16 cellular contexts compared by ENCODE assay signal in genomic region chr18:48216639-48217280, GRCh38.
DNase-seq lines count a peak whose midpoint lies in the region; ATAC-seq and TF ChIP-seq lines count a peak whose summit lies in the region.
"Had no signal": no experiment of that assay in that cellular context is flagged by ENCODE, and none has a peak within 500 bp of the region (broad histone marks: within the 10 kb centered on the region; RNA-seq: fewer than 3 reads in every experiment).

No MANE protein-coding gene starts in this region.

- CTCF ChIA-PET in activated CD8-positive, alpha-beta T cell treated with anti-CD3 and anti-CD28 coated beads, Interleukin-2, amount 10 ng/mL, durations not matched to agents 7 days and 5 days (lab: Charles Lee) = no interaction called here
- CTCF ChIA-PET in activated CD8-positive, alpha-beta T cell treated with anti-CD3 and anti-CD28 coated beads for 36 hours (lab: Charles Lee) = no interaction called here

- intact Hi-C loops in activated CD8-positive, alpha-beta T cell treated with anti-CD3 and anti-CD28 coated beads for 36 hours (cut with micrococcal nuclease) = no loop called here
- intact Hi-C loops in upper lobe of right lung (cut with DNase I) = no loop called here
- intact Hi-C loops in esophagus muscularis mucosa (cut with DNase I) = no loop called here

- H3K4me3 Mint-ChIP-seq in activated CD8-positive, alpha-beta T cell treated with anti-CD3 and anti-CD28 coated beads, Interleukin-2, amount 10 ng/mL, durations not matched to agents 7 days and 5 days = no peak overlapping the region
- no peak overlapping the region for H3K4me3 Mint-ChIP-seq in activated CD8-positive, alpha-beta T cell treated with anti-CD3 and anti-CD28 coated beads for 36 hours
- H3K4me3 Mint-ChIP-seq: CD4-positive, alpha-beta memory T cell; T-helper 1 cell treated with Interleukin-12 subunit alpha and Interleukin-12 subunit beta and Interleukin-4 antibody, amounts not matched to agents 30 μg/mL and 1 μg/mL, for 36 hours had no signal

- POLR2A ChIA-PET in activated CD8-positive, alpha-beta T cell treated with anti-CD3 and anti-CD28 coated beads, Interleukin-2, amount 10 ng/mL, durations not matched to agents 7 days and 5 days (lab: Charles Lee) = no interaction called here
- POLR2A ChIA-PET in activated CD8-positive, alpha-beta T cell treated with anti-CD3 and anti-CD28 coated beads for 36 hours (lab: Charles Lee) = no interaction called here

- H3K36me3 ChIP-seq in upper lobe of right lung (no peaks in the 10 kb centered on the region), esophagus muscularis mucosa (no peaks in the 10 kb centered on the region)

- TF ChIP-seq EP300 in esophagus muscularis mucosa (IDR thresholded peaks at IDR 0.05) = no peak

- no peak for TF ChIP-seq POLR2A in esophagus muscularis mucosa (IDR thresholded peaks at IDR 0.05; ENCODE audit: low read depth)

- H3K4me3 ChIP-seq in fibroblast of pulmonary artery (replicated peaks; ENCODE audit: low read depth, low read length) (no peak overlapping the region), upper lobe of right lung (no peak overlapping the region), esophagus muscularis mucosa (no peak overlapping the region)
- H3K4me3 ChIP-seq: psoas muscle had no signal

- ATAC-seq in activated CD8-positive, alpha-beta T cell treated with anti-CD3 and anti-CD28 coated beads, Interleukin-2, amount 10 ng/mL, durations not matched to agents 7 days and 5 days = no peak
- ATAC-seq in activated CD8-positive, alpha-beta T cell treated with anti-CD3 and anti-CD28 coated beads for 36 hours = no peak
- ATAC-seq in upper lobe of right lung (peak; percentile 20), GM21723 (IDR thresholded peaks at IDR 0.05; ENCODE audit: unreplicated experiment) (no peak)
- ATAC-seq: psoas muscle had no signal

- H3K4me1 Mint-ChIP-seq in activated CD8-positive, alpha-beta T cell treated with anti-CD3 and anti-CD28 coated beads, Interleukin-2, amount 10 ng/mL, durations not matched to agents 7 days and 5 days (ENCODE audit: low read depth) = no peaks in the 10 kb centered on the region
- H3K4me1 Mint-ChIP-seq in activated CD8-positive, alpha-beta T cell treated with anti-CD3 and anti-CD28 coated beads for 36 hours (ENCODE audit: low read depth) = no peaks in the 10 kb centered on the region
- H3K4me1 Mint-ChIP-seq: CD4-positive, alpha-beta memory T cell had no signal

- H3K4me1 ChIP-seq in upper lobe of right lung (no peaks in the 10 kb centered on the region), esophagus muscularis mucosa (peaks cover 7 to 19% (median 10%) of the 10 kb centered on the region in 4 donors)
- H3K4me1 ChIP-seq: psoas muscle had no signal

- no peak overlapping the region for H3K27ac Mint-ChIP-seq in activated CD8-positive, alpha-beta T cell treated with anti-CD3 and anti-CD28 coated beads, Interleukin-2, amount 10 ng/mL, durations not matched to agents 7 days and 5 days
- no peak overlapping the region for H3K27ac Mint-ChIP-seq in activated CD8-positive, alpha-beta T cell treated with anti-CD3 and anti-CD28 coated beads for 36 hours
- H3K27ac Mint-ChIP-seq: CD4-positive, alpha-beta memory T cell; T-helper 1 cell treated with Interleukin-12 subunit alpha and Interleukin-12 subunit beta and Interleukin-4 antibody, amounts not matched to agents 30 μg/mL and 1 μg/mL, for 36 hours had no signal

- no peak for TF ChIP-seq CTCF in activated CD8-positive, alpha-beta T cell treated with anti-CD3 and anti-CD28 coated beads for 36 hours (IDR thresholded peaks at IDR 0.05)
- TF ChIP-seq CTCF in fibroblast of pulmonary artery (IDR thresholded peaks at IDR 0.05; ENCODE audit: low read length, missing control alignments) (no peak), upper lobe of right lung (IDR thresholded peaks at IDR 0.05) (no peak), esophagus muscularis mucosa (IDR thresholded peaks at IDR 0.05) (no peak)

- H3K9me3 Mint-ChIP-seq in activated CD8-positive, alpha-beta T cell treated with anti-CD3 and anti-CD28 coated beads, Interleukin-2, amount 10 ng/mL, durations not matched to agents 7 days and 5 days (ENCODE audit: insufficient read depth) = no peaks in the 10 kb centered on the region
- no peaks in the 10 kb centered on the region for H3K9me3 Mint-ChIP-seq in activated CD8-positive, alpha-beta T cell treated with anti-CD3 and anti-CD28 coated beads for 36 hours
- H3K9me3 Mint-ChIP-seq: CD4-positive, alpha-beta memory T cell; T-helper 1 cell treated with Interleukin-12 subunit alpha and Interleukin-12 subunit beta and Interleukin-4 antibody, amounts not matched to agents 30 μg/mL and 1 μg/mL, for 36 hours had no signal

- peak; percentile 4 for DNase-seq in activated CD8-positive, alpha-beta T cell treated with anti-CD3 and anti-CD28 coated beads, Interleukin-2, amount 10 ng/mL, durations not matched to agents 7 days and 5 days
- no peak for DNase-seq in activated CD8-positive, alpha-beta T cell treated with anti-CD3 and anti-CD28 coated beads for 36 hours
- DNase-seq in NCI-H345 treated with DMSO at 0.1 percent for 48 hours (lab: John Stamatoyannopoulos, UW; ENCODE audit: unreplicated experiment) (peak; percentile 86), fibroblast of pulmonary artery (ENCODE audit: low read depth) (peak; percentile 27), upper lobe of right lung (no peak), D341Med (ENCODE audit: low spot score) (no peak), esophagus muscularis mucosa (ENCODE audit: extremely low spot score) (no peak)
- DNase-seq: activated CD4-positive, alpha-beta T cell treated with anti-CD3 and anti-CD28 coated beads for 1 hour; activated naive CD4-positive, alpha-beta T cell treated with anti-CD3 and anti-CD28 coated beads, Interleukin-2, amount 50 U/mL, for 16 hours; CD4-positive, alpha-beta memory T cell; effector CD4-positive, alpha-beta T cell; NCI-H526 treated with DMSO at 0.1 percent for 48 hours; psoas muscle; stimulated activated CD4-positive, alpha-beta T cell treated with anti-CD3 and anti-CD28 coated beads, Interleukin-15, amount 100 ng/mL, for 24 hours had no signal

- H3K9me3 ChIP-seq in upper lobe of right lung (no peaks in the 10 kb centered on the region), esophagus muscularis mucosa (no peaks in the 10 kb centered on the region)
- H3K9me3 ChIP-seq: psoas muscle had no signal

- H3K27ac ChIP-seq in upper lobe of right lung (no peak overlapping the region), esophagus muscularis mucosa (replicated peaks in 1 of 4) (peak overlapping the region in 1 of 4 donors; percentile 31)
- H3K27ac ChIP-seq: psoas muscle had no signal

- peaks cover 6% of the 10 kb centered on the region for H3K27me3 Mint-ChIP-seq in activated CD8-positive, alpha-beta T cell treated with anti-CD3 and anti-CD28 coated beads, Interleukin-2, amount 10 ng/mL, durations not matched to agents 7 days and 5 days (ENCODE audit: low read depth)
- H3K27me3 Mint-ChIP-seq in activated CD8-positive, alpha-beta T cell treated with anti-CD3 and anti-CD28 coated beads for 36 hours = no peaks in the 10 kb centered on the region

- H3K27me3 ChIP-seq in upper lobe of right lung = no peaks in the 10 kb centered on the region
- H3K27me3 ChIP-seq in esophagus muscularis mucosa = no peaks in the 10 kb centered on the region

- no peaks in the 10 kb centered on the region for H3K36me3 Mint-ChIP-seq in activated CD8-positive, alpha-beta T cell treated with anti-CD3 and anti-CD28 coated beads, Interleukin-2, amount 10 ng/mL, durations not matched to agents 7 days and 5 days (ENCODE audit: low read depth)
- no peaks in the 10 kb centered on the region for H3K36me3 Mint-ChIP-seq in activated CD8-positive, alpha-beta T cell treated with anti-CD3 and anti-CD28 coated beads for 36 hours (ENCODE audit: low read depth)
- H3K36me3 Mint-ChIP-seq: CD4-positive, alpha-beta memory T cell had no signal

- 78% methylated on average over 10 of the region's 10 CpGs for WGBS in esophagus muscularis mucosa

Comparison
In these comparisons a context has a peak if more than half of its experiments do, and no peak if none do; other contexts are left out.
1. DNase-seq: peak in activated CD8-positive, alpha-beta T cell treated with anti-CD3 and anti-CD28 coated beads, Interleukin-2, amount 10 ng/mL, durations not matched to agents 7 days and 5 days (single experiment), NCI-H345 treated with DMSO at 0.1 percent for 48 hours (single experiment) and fibroblast of pulmonary artery (single experiment); none in activated CD8-positive, alpha-beta T cell treated with anti-CD3 and anti-CD28 coated beads for 36 hours (single experiment), upper lobe of right lung (single experiment), D341Med (single experiment) and esophagus muscularis mucosa (single experiment).